ENCODE assay signal across 8 cellular contexts in genomic region chr15:90930861-90931629, GRCh38. TPM values are rescaled to one million over a fixed set of nuclear protein-coding genes. Genes with fewer than 3 reads are reported as not detected.
A peak's percentile ranks its signal among the peaks of the same experiment; 100 is the strongest.
DNase-seq lines count a peak whose midpoint lies in the region; ATAC-seq and TF ChIP-seq lines count a peak whose summit lies in the region.

No MANE protein-coding gene starts in this region.

- peak; percentile 22 for DNase-seq in stimulated activated CD4-positive, alpha-beta T cell treated with anti-CD3 and anti-CD28 coated beads, Interleukin-15, amount 100 ng/mL, for 24 hours
- no peak for DNase-seq in stimulated activated CD4-positive, alpha-beta T cell treated with anti-CD3 and anti-CD28 coated beads, Interleukin-4, amount 100 ng/mL, for 24 hours
- peak in 1 of 2 donors; percentile 8 for DNase-seq in activated T-cell treated with anti-CD3 and anti-CD28 coated beads, Interleukin-2, amount 50 U/mL, for 72 hours
- DNase-seq in upper lobe of right lung, result no peak
- no peak for DNase-seq in activated effector memory CD4-positive, alpha-beta T cell treated with Interleukin-2 at 50 U/mL for 16 hours

- H3K27me3 ChIP-seq in liver (ENCODE audit: control insufficient read depth in 4 of 4, insufficient read depth in 4 of 4, low read length in 3 of 4) (no peaks in the 10 kb centered on the region), upper lobe of right lung (no peaks in the 10 kb centered on the region)

- no peaks in the 10 kb centered on the region for H3K9me3 Mint-ChIP-seq in activated T-cell treated with anti-CD3 and anti-CD28 coated beads, Interleukin-2, amount 50 U/mL, for 72 hours

- peak overlapping the region; percentile 93 to 94 for H3K27ac ChIP-seq in liver (ENCODE audit: low read depth in 1 of 2, low read length in 2 of 2)
- peak overlapping the region; percentile 97 for H3K27ac ChIP-seq in upper lobe of right lung

- H3K4me3 ChIP-seq in liver (ENCODE audit: low read depth in 1 of 3, low read length in 3 of 3) (peak overlapping the region; percentile 47 to 86 (median 55)), upper lobe of right lung (peak overlapping the region; percentile 83)

- H3K4me1 Mint-ChIP-seq in activated T-cell treated with anti-CD3 and anti-CD28 coated beads, Interleukin-2, amount 50 U/mL, for 72 hours (ENCODE audit: low read depth), result peaks cover 62% of the 10 kb centered on the region

- no peaks in the 10 kb centered on the region for H3K27me3 Mint-ChIP-seq in activated T-cell treated with anti-CD3 and anti-CD28 coated beads, Interleukin-2, amount 50 U/mL, for 72 hours (ENCODE audit: low read depth)

- H3K36me3 Mint-ChIP-seq in activated T-cell treated with anti-CD3 and anti-CD28 coated beads, Interleukin-2, amount 50 U/mL, for 72 hours (ENCODE audit: insufficient read depth in 2 of 2), result peaks cover 2 to 10% of the 10 kb centered on the region in 2 donors

- ATAC-seq in activated T-cell treated with anti-CD3 and anti-CD28 coated beads, Interleukin-2, amount 50 U/mL, for 72 hours (replicated peaks in 1 of 2), result no peak
- ATAC-seq in upper lobe of right lung, result no peak
- no peak for ATAC-seq in HG02973 (IDR thresholded peaks at IDR 0.05; ENCODE audit: unreplicated experiment)
- ATAC-seq in activated CD4-positive, CD25-positive, alpha-beta regulatory T cell treated with anti-CD3 and anti-CD28 coated beads, Interleukin-2, amount 50 U/mL, for 24 hours, result no peak

- TF ChIP-seq CTCF in liver (IDR thresholded peaks at IDR 0.05; ENCODE audit: low read depth, low read length, missing input control), result no peak
- TF ChIP-seq CTCF in upper lobe of right lung (IDR thresholded peaks at IDR 0.05), result no peak

- no peaks in the 10 kb centered on the region for H3K36me3 ChIP-seq in liver (ENCODE audit: control insufficient read depth in 4 of 4, insufficient read depth in 3 of 4, low read depth in 1 of 4, low read length in 3 of 4)
- H3K36me3 ChIP-seq in upper lobe of right lung, result no peaks in the 10 kb centered on the region

- 76% methylated on average over 15 of the region's 15 CpGs for WGBS in liver

- intact Hi-C loops in upper lobe of right lung (cut with DNase I), result no loop called here

- peak overlapping the region; percentile 99 for H3K4me3 Mint-ChIP-seq in activated T-cell treated with anti-CD3 and anti-CD28 coated beads, Interleukin-2, amount 50 U/mL, for 72 hours

- H3K9ac ChIP-seq in liver (ENCODE audit: low read depth in 1 of 2, low read length in 2 of 2), result peak overlapping the region; percentile 51 to 97

- peaks cover 2 to 48% (median 30%) of the 10 kb centered on the region in 4 donors for H3K4me1 ChIP-seq in liver (ENCODE audit: control insufficient read depth in 4 of 4, insufficient read depth in 4 of 4, low read length in 3 of 4)
- peaks cover 44% of the 10 kb centered on the region for H3K4me1 ChIP-seq in upper lobe of right lung

- H3K27ac Mint-ChIP-seq in activated T-cell treated with anti-CD3 and anti-CD28 coated beads, Interleukin-2, amount 50 U/mL, for 72 hours, result peak overlapping the region; percentile 98

- no peak for TF ChIP-seq RAD21 in liver (IDR thresholded peaks at IDR 0.05)

- no peaks in the 10 kb centered on the region for H3K9me3 ChIP-seq in liver (ENCODE audit: control insufficient read depth in 4 of 4, low read length in 3 of 4)
- no peaks in the 10 kb centered on the region for H3K9me3 ChIP-seq in upper lobe of right lung

TF ChIP-seq in liver, 16 proteins besides CTCF, POLR2A, EP300 and RAD21:
- TF ChIP-seq ZBTB33 (IDR thresholded peaks at IDR 0.05) (no peak), FOXA1 (IDR thresholded peaks at IDR 0.05) (no peak), MAX (IDR thresholded peaks at IDR 0.05) (no peak), EGR1 (IDR thresholded peaks at IDR 0.05; ENCODE audit: low read depth in 2 of 2) (no peak), FOXA2 (IDR thresholded peaks at IDR 0.05) (no peak), TAF1 (conservative IDR thresholded peaks at IDR 0.05) (no peak), NR2F2 (IDR thresholded peaks at IDR 0.05) (no peak), JUND (IDR thresholded peaks at IDR 0.05) (no peak), ATF3 (IDR thresholded peaks at IDR 0.05) (no peak), RXRA (IDR thresholded peaks at IDR 0.05) (no peak), HNF4A (conservative IDR thresholded peaks at IDR 0.05) (no peak), YY1 (IDR thresholded peaks at IDR 0.05) (no peak), SP1 (IDR thresholded peaks at IDR 0.05) (no peak), GABPA (IDR thresholded peaks at IDR 0.05 in 1 of 2, conservative IDR thresholded peaks at IDR 0.05 in 1 of 2) (no peak), HNF4G (IDR thresholded peaks at IDR 0.05) (no peak)
TF ChIP-seq in liver: peak in this region for 0.

RNA-seq across cellular contexts. Expression of gene HDDC3, which starts 1.3 kb away (rescaled TPM):
- total RNA-seq in activated T-cell treated with anti-CD3 and anti-CD28 coated beads, Interleukin-2, amount 50 U/mL, for 72 hours, result 10 to 100 TPM; 37.6 to 53.7 TPM
- total RNA-seq in liver (10 to 100 TPM; 12.5 to 15.3 TPM), upper lobe of right lung (12.4 TPM)
- 10 to 100 TPM; 12.9 to 15.4 TPM for polyA plus RNA-seq in liver

RNA-seq across cellular contexts. Expression of gene UNC45A, which starts 4.0 kb away (rescaled TPM):
- 10 to 100 TPM; 65.9 to 76.8 TPM for total RNA-seq in activated T-cell treated with anti-CD3 and anti-CD28 coated beads, Interleukin-2, amount 50 U/mL, for 72 hours
- 10 to 100 TPM; 30.4 to 31.2 TPM for total RNA-seq in liver
- polyA plus RNA-seq in liver, result 10 to 100 TPM; 13.9 to 19.5 TPM
- 60.9 TPM for total RNA-seq in upper lobe of right lung

RNA-seq across cellular contexts. Expression of gene RCCD1, which starts 23.6 kb away (rescaled TPM):
- total RNA-seq in activated T-cell treated with anti-CD3 and anti-CD28 coated beads, Interleukin-2, amount 50 U/mL, for 72 hours, result 10 to 100 TPM; 26.2 to 27.6 TPM
- 10 to 100 TPM in 1 of 2 donors, 1 to 10 TPM in 1; 4.1 to 13.3 TPM for total RNA-seq in liver
- polyA plus RNA-seq in liver, result 1 to 10 TPM; 3.6 to 4.6 TPM
- 8.6 TPM for total RNA-seq in upper lobe of right lung

RNA-seq across cellular contexts. Expression of gene MAN2A2, which starts 27.9 kb away (rescaled TPM):
- total RNA-seq in activated T-cell treated with anti-CD3 and anti-CD28 coated beads, Interleukin-2, amount 50 U/mL, for 72 hours, result 100 to 1,000 TPM; 159 to 190 TPM
- total RNA-seq in liver (100 to 1,000 TPM in 1 of 2 donors, 10 to 100 TPM in 1; 73.9 to 111 TPM), upper lobe of right lung (94.0 TPM)
- polyA plus RNA-seq in liver, result 10 to 100 TPM; 17.3 to 27.8 TPM

RNA-seq across cellular contexts. Expression of gene FES, which starts 46.7 kb away (rescaled TPM):
- total RNA-seq in activated T-cell treated with anti-CD3 and anti-CD28 coated beads, Interleukin-2, amount 50 U/mL, for 72 hours, result 10 to 100 TPM; 68.3 to 81.5 TPM
- total RNA-seq in liver (10 to 100 TPM; 42.8 to 43.1 TPM), upper lobe of right lung (48.0 TPM)
- 10 to 100 TPM; 12.1 to 14.7 TPM for polyA plus RNA-seq in liver
